8 cellular contexts compared by ENCODE assay signal in the genomic region with DNA sequence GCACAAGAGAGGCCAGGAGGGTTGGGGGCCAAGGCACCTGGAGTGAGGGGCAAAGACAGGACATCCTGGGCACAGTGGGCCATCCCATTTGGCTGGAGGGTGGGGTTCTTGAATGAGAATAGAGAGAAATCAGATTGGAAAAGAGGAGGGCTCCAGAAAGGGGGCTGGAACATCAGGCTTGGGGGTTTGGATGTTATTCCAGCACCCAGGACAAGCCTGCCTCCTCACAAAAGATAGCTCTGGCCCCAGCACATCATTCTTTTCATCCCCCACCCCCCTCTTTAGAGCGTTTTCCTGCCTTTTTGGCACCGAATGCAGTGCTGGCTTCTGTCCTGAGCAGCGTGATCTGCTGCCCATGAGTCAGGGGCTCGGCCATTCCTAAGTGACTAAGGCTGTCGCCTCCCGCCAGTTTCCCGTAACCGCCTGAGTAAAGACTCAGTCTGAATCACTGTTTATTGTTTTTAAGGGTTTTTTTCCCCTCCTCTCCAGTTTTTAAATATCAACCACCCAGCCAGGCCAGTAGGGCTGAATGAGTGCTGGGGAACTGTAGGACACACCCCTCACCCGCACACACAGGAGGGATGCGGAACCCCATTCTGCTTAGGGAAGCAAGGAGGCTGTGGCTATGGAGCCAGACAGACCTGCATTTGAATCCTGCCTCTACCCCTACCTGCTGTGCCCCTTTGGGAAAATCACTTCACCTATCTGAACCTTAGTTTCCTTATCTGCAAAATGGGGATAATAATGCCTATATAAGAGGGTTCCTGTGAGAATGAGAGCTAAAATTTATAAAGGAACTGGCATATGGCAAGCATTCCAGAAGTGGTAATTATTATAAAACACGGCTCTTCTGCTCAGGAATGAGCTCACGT. TPM values are rescaled to one million over a fixed set of nuclear protein-coding genes. Genes with fewer than 3 reads are reported as not detected.
A peak's percentile ranks its signal among the peaks of the same experiment; 100 is the strongest.
DNase-seq lines count a peak whose midpoint lies in the region; ATAC-seq and TF ChIP-seq lines count a peak whose summit lies in the region.

No MANE protein-coding gene starts in this region.

- no peak overlapping the region for H3K4me3 ChIP-seq in HUES64 (ENCODE audit: low read length)
- H3K4me3 ChIP-seq in suprapubic skin = no peak overlapping the region
- H3K4me3 ChIP-seq in HAP-1 = no peak overlapping the region
- H3K4me3 ChIP-seq in MM.1S (ENCODE audit: low read length) = no peak overlapping the region

- no peak overlapping the region for H2AFZ ChIP-seq in MM.1S (ENCODE audit: low read length)

- peak; percentile 8 for ATAC-seq in left lobe of liver
- no peak for ATAC-seq in GM18517 (IDR thresholded peaks at IDR 0.05; ENCODE audit: unreplicated experiment)

- H3K9me2 ChIP-seq in MM.1S (replicated peaks; ENCODE audit: insufficient read depth, low read length) = no peaks in the 10 kb centered on the region

- no peaks in the 10 kb centered on the region for H4K20me1 ChIP-seq in MM.1S (ENCODE audit: insufficient read depth, low read length)

- peak overlapping the region; percentile 95 for H3K27ac Mint-ChIP-seq in chondrocyte (ENCODE audit: unreplicated experiment)

- no peaks in the 10 kb centered on the region for H3K79me2 ChIP-seq in MM.1S (ENCODE audit: low read length)

- H3K9me3 Mint-ChIP-seq in chondrocyte (ENCODE audit: low read depth) = no peaks in the 10 kb centered on the region

- no peaks in the 10 kb centered on the region for H3K36me3 ChIP-seq in HUES64 (ENCODE audit: insufficient read depth, low read length)
- H3K36me3 ChIP-seq in suprapubic skin = no peaks in the 10 kb centered on the region
- H3K36me3 ChIP-seq in HAP-1 (replicated peaks) = no peaks in the 10 kb centered on the region
- no peaks in the 10 kb centered on the region for H3K36me3 ChIP-seq in MM.1S (replicated peaks; ENCODE audit: insufficient read depth, low read length)

- H3K4me2 ChIP-seq in MM.1S (ENCODE audit: low read depth, low read length) = no peak overlapping the region

- no peaks in the 10 kb centered on the region for H3K36me3 Mint-ChIP-seq in chondrocyte (ENCODE audit: low read depth)

- DNase-seq in chondrocyte (ENCODE audit: low spot score) (peak; percentile 96), left lobe of liver (ENCODE audit: low spot score) (no peak), suprapubic skin (ENCODE audit: low spot score in 2 of 2) (peak; percentile 91 to 94), HAP-1 (ENCODE audit: low spot score in 2 of 2) (no peak), MM.1S (no peak)
- DNase-seq in activated naive CD4-positive, alpha-beta T cell (lab: John Stamatoyannopoulos, UW) = no peak

- peaks cover 20% of the 10 kb centered on the region for H3K4me1 ChIP-seq in HUES64 (ENCODE audit: insufficient read depth, low read length)
- H3K4me1 ChIP-seq in suprapubic skin = peaks cover 68% of the 10 kb centered on the region
- no peaks in the 10 kb centered on the region for H3K4me1 ChIP-seq in HAP-1
- no peaks in the 10 kb centered on the region for H3K4me1 ChIP-seq in MM.1S (ENCODE audit: low read length)

- no peak overlapping the region; the same call in 1 of the 2 replicates for H3K9ac ChIP-seq in HUES64 (ENCODE audit: low read depth, low read length)
- no peak overlapping the region for H3K9ac ChIP-seq in MM.1S (ENCODE audit: low read length)

- 39% methylated on average over 11 of the region's 12 CpGs for WGBS in HUES64
- WGBS in suprapubic skin = 24% methylated on average over 12 of the region's 12 CpGs

- H3K4me1 Mint-ChIP-seq in chondrocyte (ENCODE audit: low read depth) = peaks cover 44% of the 10 kb centered on the region

- TF ChIP-seq CTCF in chondrocyte (IDR thresholded peaks at IDR 0.05) (peak; percentile 49), suprapubic skin (IDR thresholded peaks at IDR 0.05) (no peak), MM.1S (IDR thresholded peaks at IDR 0.05; ENCODE audit: low read length) (no peak)

- peak; percentile 61 for TF ChIP-seq EP300 in suprapubic skin (IDR thresholded peaks at IDR 0.05)

- in situ Hi-C loops in HAP-1 (cut with MboI; ENCODE audit: low sequenced_read_pairs) = no loop called here

- peak overlapping the region; percentile 10; the same call in 1 of the 2 replicates for H3K27ac ChIP-seq in HUES64 (ENCODE audit: low read depth, low read length)
- peak overlapping the region; percentile 81 for H3K27ac ChIP-seq in suprapubic skin
- H3K27ac ChIP-seq in MM.1S (ENCODE audit: low read length) = no peak overlapping the region

- H3K4me3 Mint-ChIP-seq in chondrocyte (ENCODE audit: unreplicated experiment) = no peak overlapping the region

- no peaks in the 10 kb centered on the region for H3K27me3 Mint-ChIP-seq in chondrocyte (ENCODE audit: low read depth)

- H3K9me3 ChIP-seq in HUES64 (ENCODE audit: insufficient read depth, low read depth, low read length) = no peaks in the 10 kb centered on the region
- no peaks in the 10 kb centered on the region for H3K9me3 ChIP-seq in suprapubic skin
- H3K9me3 ChIP-seq in HAP-1 = no peaks in the 10 kb centered on the region
- no peaks in the 10 kb centered on the region for H3K9me3 ChIP-seq in MM.1S (replicated peaks; ENCODE audit: insufficient read depth, low read length)

- no peaks in the 10 kb centered on the region for H3K27me3 ChIP-seq in HUES64 (ENCODE audit: insufficient read depth, low read length)
- no peaks in the 10 kb centered on the region for H3K27me3 ChIP-seq in suprapubic skin
- H3K27me3 ChIP-seq in HAP-1 (ENCODE audit: low read depth) = 0 out of 2 replicates have a peak, but pooled peaks cover 8% of the 10 kb centered on the region
- no peaks in the 10 kb centered on the region for H3K27me3 ChIP-seq in MM.1S (replicated peaks; ENCODE audit: insufficient read depth, low read length)

- no peak for TF ChIP-seq POLR2A in suprapubic skin (IDR thresholded peaks at IDR 0.05)

- no peaks in the 10 kb centered on the region for H3F3A ChIP-seq in MM.1S (ENCODE audit: insufficient read depth, low read length)

RNA-seq across cellular contexts. Expression of a gene that starts 32.4 kb away (rescaled TPM):
- 29.0 TPM for polyA plus RNA-seq in HUES64 (2013, experiment 1 of 2)
- 24.4 TPM for polyA plus RNA-seq in HUES64 (2013, experiment 2 of 2)
- total RNA-seq in chondrocyte (87.0 to 119 TPM (median 90.2 TPM) in 3 replicates), left lobe of liver (32.0 TPM), suprapubic skin (10 to 100 TPM in 3 of 4 donors, 1 to 10 TPM in 1; 9.1 to 34.7 (median 22.2) TPM)

Comparison
In these comparisons a context has a peak if more than half of its experiments do, and no peak if none do; other contexts are left out.
1. DNase-seq: peak in chondrocyte (single experiment) and suprapubic skin (2 of 2); none in left lobe of liver (single experiment), HAP-1 (0 of 2), activated naive CD4-positive, alpha-beta T cell (0 of 4) and MM.1S (single experiment).